8 cellular contexts compared by ENCODE assay signal in genomic region chr17:45585037-45585437, GRCh38.
DNase-seq lines count a peak whose midpoint lies in the region; ATAC-seq and TF ChIP-seq lines count a peak whose summit lies in the region.
"Not testable (repeated sequence)": the region's sequence is repeated elsewhere in the genome, so short reads cannot be mapped to it uniquely, and the experiment has no call there.

No MANE protein-coding gene starts in this region.

- ATAC-seq in HG02973 (IDR thresholded peaks at IDR 0.05; ENCODE audit: unreplicated experiment) = peak; percentile 63
- ATAC-seq in PC-3 = peak; percentile 58

- peak; percentile 66 for TF ChIP-seq POLR2A in GM18951 (IDR thresholded peaks at IDR 0.05; ENCODE audit: extremely low read depth, insufficient read depth, insufficient read length)

- H3K4me1 ChIP-seq in PC-3 (ENCODE audit: insufficient read depth, low read length) = peaks cover 12% of the 10 kb centered on the region

- not testable (repeated sequence) for H3K9me3 ChIP-seq in AG04450 (ENCODE audit: control insufficient read depth, insufficient read depth, low read length); PC-3 (ENCODE audit: low read length)

- peak overlapping the region; percentile 83 for H3K4me2 ChIP-seq in PC-3 (ENCODE audit: low read length)

- TF ChIP-seq CTCF in AG04450 (IDR thresholded peaks at IDR 0.05; ENCODE audit: low read depth, low read length) = peak; percentile 29; the same call in 1 of the 2 replicates
- peak; percentile 36; the same call in 1 of the 2 replicates for TF ChIP-seq CTCF in PC-3 (conservative IDR thresholded peaks at IDR 0.05; ENCODE audit: low read depth, low read length)
- TF ChIP-seq CTCF in epithelial cell of esophagus (IDR thresholded peaks at IDR 0.05; ENCODE audit: insufficient read depth, low read depth, low read length, missing control alignments) = peak; percentile 7

- not testable (repeated sequence) for H3K9me2 ChIP-seq in PC-3 (replicated peaks; ENCODE audit: low read length)

- H3K36me3 ChIP-seq in PC-3 (ENCODE audit: low read depth, low read length) = peaks cover 12% of the 10 kb centered on the region; the same call in 1 of the 2 replicates

- POLR2A ChIA-PET in AG04450 (lab: Yijun Ruan, JAX); PC-3 (lab: Charles Lee; ENCODE audit: unreplicated experiment): not testable (repeated sequence)

- H2AFZ ChIP-seq in PC-3 (ENCODE audit: low read length) = peak overlapping the region; percentile 71

- not testable (repeated sequence) for H3K27me3 ChIP-seq in AG04450 (ENCODE audit: control insufficient read depth, insufficient read depth, low read length); PC-3 (ENCODE audit: low read length)

- H3F3A ChIP-seq in PC-3 (ENCODE audit: low read length, unreplicated experiment) = not testable (repeated sequence)

- intact Hi-C loops in PC-3 (cut with micrococcal nuclease) = loop anchor here (2.0 kb wide), 1 partner anchor 156 kb away; no protein-coding TSS in a partner anchor

- DNase-seq in AG04450 (ENCODE audit: low read depth, low spot score) = peak; percentile 34
- DNase-seq in PC-3 = peak; percentile 85
- peak; percentile 89 to 91 for DNase-seq in activated T-cell treated with anti-CD3 and anti-CD28 coated beads, Interleukin-2, amount 50 U/mL, for 48 hours
- DNase-seq in epithelial cell of esophagus (ENCODE audit: low read depth) = peak; percentile 73
- peak; percentile 80 to 82 for DNase-seq in lung microvascular endothelial cell (ENCODE audit: low read depth in 2 of 2)
- peak; percentile 71 to 82 (median 80) for DNase-seq in stimulated activated CD4-positive, alpha-beta T cell treated with anti-CD3 and anti-CD28 coated beads, Interleukin-1b, Interleukin-23, amount 100 ng/mL, for 24 hours (ENCODE audit: low read depth in 4 of 4, low spot score in 1 of 4)

- H4K20me1 ChIP-seq in PC-3 (ENCODE audit: low read length) = not testable (repeated sequence)

- BruUV-seq in PC-3 (replicated peaks; lab: Mats Ljungman, UMichigan) = TSS peak; percentile 61

- peak overlapping the region; percentile 52 for H3K27ac ChIP-seq in AG04450 (ENCODE audit: low read depth, low read length)
- H3K27ac ChIP-seq in PC-3 (ENCODE audit: low read length) = peak overlapping the region; percentile 57

- peak overlapping the region; percentile 72 for H3K9ac ChIP-seq in PC-3 (ENCODE audit: low read length)

- peaks cover 44% of the 10 kb centered on the region for H3K79me2 ChIP-seq in PC-3 (ENCODE audit: low read length)

- H3K4me3 ChIP-seq in AG04450 (ENCODE audit: low read depth, low read length) (peak overlapping the region; percentile 96), PC-3 (ENCODE audit: low read length) (peak overlapping the region; percentile 74), epithelial cell of esophagus (ENCODE audit: low read length) (peak overlapping the region; percentile 84)

- CTCF ChIA-PET in AG04450 (lab: Charles Lee) = not testable (repeated sequence)
- CTCF ChIA-PET in PC-3 (lab: Charles Lee) = interaction anchor here (0.5 kb wide), 1 partner anchor 682 kb away, joined by 3 read pairs; no protein-coding TSS in a partner anchor

- in situ Hi-C loops in GM18951 (cut with MboI; ENCODE audit: low sequenced_read_pairs, unreplicated experiment) = loop anchor here (10.0 kb wide), 1 partner anchor 150 kb away; the partner anchor contains the start of gene ARHGAP27

Comparison
In these comparisons a context has a peak if more than half of its experiments do, and no peak if none do; other contexts are left out.
1. Peak in every context shown above with its lines: DNase-seq, ATAC-seq, H3K4me3 ChIP-seq and H3K27ac ChIP-seq.
2. DNase-seq: peak in every context shown above with its lines; median percentile 90 in activated T-cell treated with anti-CD3 and anti-CD28 coated beads, Interleukin-2, amount 50 U/mL, for 48 hours; 85 in PC-3; 81 in lung microvascular endothelial cell; 80 in stimulated activated CD4-positive, alpha-beta T cell treated with anti-CD3 and anti-CD28 coated beads, Interleukin-1b, Interleukin-23, amount 100 ng/mL, for 24 hours; 73 in epithelial cell of esophagus; 34 in AG04450.